ENCODE assay signal across 14 cellular contexts in the genomic region with DNA sequence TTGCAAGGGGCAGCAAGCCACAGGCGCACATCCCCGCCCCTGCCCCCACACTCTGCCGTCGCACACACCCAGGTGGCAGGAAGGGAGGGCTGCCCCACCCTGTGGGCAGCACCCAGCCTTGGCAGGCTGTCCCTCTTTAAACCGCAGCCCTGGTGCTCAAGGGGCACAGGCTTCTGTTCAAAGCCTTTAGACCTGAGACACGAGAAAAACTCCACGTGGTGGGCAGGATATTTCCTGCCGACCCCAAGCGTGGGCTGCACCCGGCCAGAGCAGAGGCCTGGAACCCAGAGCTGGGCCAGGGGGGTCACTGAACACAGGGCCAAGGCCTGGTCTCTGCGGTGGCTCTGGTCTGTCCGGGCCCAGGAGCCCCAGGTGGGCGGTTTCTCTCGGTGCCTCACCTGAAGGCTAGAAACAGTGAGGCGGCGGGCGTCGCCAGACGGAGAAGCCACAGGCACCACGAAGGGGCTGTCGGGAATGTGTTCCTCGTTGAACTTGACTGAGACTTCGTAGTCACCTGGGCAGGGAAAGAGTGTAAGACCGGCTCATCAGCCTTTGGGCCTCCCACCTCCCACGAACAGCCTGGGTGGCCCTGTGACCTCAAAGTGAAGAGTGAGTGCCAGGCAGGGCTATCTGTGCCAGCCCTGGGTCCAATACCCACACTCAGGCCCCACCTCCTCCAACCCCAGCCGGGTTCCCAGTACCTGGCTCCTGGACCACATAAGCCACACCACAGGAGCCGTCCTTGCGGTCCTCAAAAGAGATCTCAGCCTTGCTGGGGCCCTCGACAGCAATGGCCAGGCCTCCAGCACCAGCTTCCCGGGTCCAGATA. TPM values are rescaled to one million over a fixed set of nuclear protein-coding genes. Genes with fewer than 3 reads are reported as not detected.
DNase-seq lines count a peak whose midpoint lies in the region; ATAC-seq and TF ChIP-seq lines count a peak whose summit lies in the region.
"Had no signal": no experiment of that assay in that cellular context is flagged by ENCODE, and none has a peak within 500 bp of the region (broad histone marks: within the 10 kb centered on the region; RNA-seq: fewer than 3 reads in every experiment).

No MANE protein-coding gene starts in this region.

- no peak overlapping the region for H3K23ac ChIP-seq in mesendoderm (ENCODE audit: low read length)

- H3K9me3 Mint-ChIP-seq in CD4-positive, alpha-beta T cell = no peaks in the 10 kb centered on the region
- H3K9me3 Mint-ChIP-seq in activated naive CD8-positive, alpha-beta T cell treated with anti-CD3 and anti-CD28 coated beads, Interleukin-2, amount 10 ng/mL, durations not matched to agents 7 days and 5 days = no peaks in the 10 kb centered on the region

- no peaks in the 10 kb centered on the region for H3K27me3 ChIP-seq in CD4-positive, alpha-beta T cell (ENCODE audit: control insufficient read depth, insufficient read depth, low read length)
- H3K27me3 ChIP-seq in mesendoderm (ENCODE audit: insufficient read depth, low read length, poor library complexity) = no peaks in the 10 kb centered on the region

- H3K36me3 Mint-ChIP-seq in CD4-positive, alpha-beta T cell (ENCODE audit: low read depth) = peaks cover 64% of the 10 kb centered on the region
- H3K36me3 Mint-ChIP-seq in activated naive CD8-positive, alpha-beta T cell treated with anti-CD3 and anti-CD28 coated beads, Interleukin-2, amount 10 ng/mL, durations not matched to agents 7 days and 5 days = peaks cover 4% of the 10 kb centered on the region

- no peak overlapping the region for H3K18ac ChIP-seq in mesendoderm (ENCODE audit: low read length)

- no peak for TF ChIP-seq CTCF in CD4-positive, alpha-beta T cell (IDR thresholded peaks at IDR 0.05)
- TF ChIP-seq CTCF in GM13977 (IDR thresholded peaks at IDR 0.05; ENCODE audit: extremely low read depth, insufficient read depth, missing control alignments) = no peak

- no peak overlapping the region for H3K56ac ChIP-seq in mesendoderm (ENCODE audit: low read length)

- POLR2A ChIA-PET in CD4-positive, alpha-beta T cell (lab: Charles Lee) = no interaction called here
- POLR2A ChIA-PET in activated naive CD8-positive, alpha-beta T cell treated with anti-CD3 and anti-CD28 coated beads, Interleukin-2, amount 10 ng/mL, durations not matched to agents 7 days and 5 days (lab: Charles Lee) = no interaction called here

- H3K9ac ChIP-seq in mesendoderm (ENCODE audit: low read length) = no peak overlapping the region

- H3K79me2 ChIP-seq in mesendoderm (ENCODE audit: control insufficient read depth, insufficient read depth, low read length) = no peaks in the 10 kb centered on the region

- H2BK5ac ChIP-seq in mesendoderm (ENCODE audit: low read length) = no peak overlapping the region

- no peaks in the 10 kb centered on the region for H3K4me1 ChIP-seq in mesendoderm (ENCODE audit: control insufficient read depth, low read depth, low read length)
- H3K4me1 ChIP-seq: Caco-2 had no signal

- H3K4me1 Mint-ChIP-seq in CD4-positive, alpha-beta T cell (ENCODE audit: low read depth) = peaks cover 27% of the 10 kb centered on the region
- peaks cover 23% of the 10 kb centered on the region for H3K4me1 Mint-ChIP-seq in activated naive CD8-positive, alpha-beta T cell treated with anti-CD3 and anti-CD28 coated beads, Interleukin-2, amount 10 ng/mL, durations not matched to agents 7 days and 5 days

- no peak overlapping the region for H2BK120ac ChIP-seq in mesendoderm (ENCODE audit: low read depth, low read length)

- peak overlapping the region; percentile 53 for H3K27ac ChIP-seq in CD4-positive, alpha-beta T cell (ENCODE audit: low read depth, low read length)
- no peak overlapping the region for H3K27ac ChIP-seq in mesendoderm (ENCODE audit: low read depth, low read length)

- in situ Hi-C loops in GM13977 (cut with MboI; ENCODE audit: low pct_unique_long_range_greater_than_20kb, low sequenced_read_pairs, unreplicated experiment) = no loop called here

- no peak overlapping the region for H4K8ac ChIP-seq in mesendoderm (ENCODE audit: low read depth, low read length)

- intact Hi-C loops in CD4-positive, alpha-beta T cell (cut with DNase I, micrococcal nuclease) = no loop called here

- peak overlapping the region; percentile 85 for H3K27ac Mint-ChIP-seq in CD4-positive, alpha-beta T cell
- H3K27ac Mint-ChIP-seq in activated naive CD8-positive, alpha-beta T cell treated with anti-CD3 and anti-CD28 coated beads, Interleukin-2, amount 10 ng/mL, durations not matched to agents 7 days and 5 days = peak overlapping the region; percentile 70

- H3K36me3 ChIP-seq in mesendoderm (ENCODE audit: control insufficient read depth, insufficient read depth, low read length) = peaks cover 18% of the 10 kb centered on the region

- H2AK5ac ChIP-seq in mesendoderm (ENCODE audit: low read length) = no peak overlapping the region

- peak in 6 of 10 experiments; percentile 28 to 51 (median 38) for DNase-seq in CD4-positive, alpha-beta T cell
- DNase-seq in HT-29 (ENCODE audit: low spot score) (peak; percentile 66), mesendoderm (peak; percentile 0), NCI-H226 (no peak), GM13977 (ENCODE audit: low spot score) (no peak)
- DNase-seq in activated naive CD8-positive, alpha-beta T cell treated with anti-CD3 and anti-CD28 coated beads, Interleukin-2, amount 10 ng/mL, durations not matched to agents 7 days and 5 days = peak; percentile 41
- DNase-seq: amygdala, H9, Kasumi-1 had no signal

- H3K4me3 Mint-ChIP-seq in CD4-positive, alpha-beta T cell = peak overlapping the region; percentile 48
- H3K4me3 Mint-ChIP-seq in activated naive CD8-positive, alpha-beta T cell treated with anti-CD3 and anti-CD28 coated beads, Interleukin-2, amount 10 ng/mL, durations not matched to agents 7 days and 5 days = peak overlapping the region; percentile 37
- H3K4me3 Mint-ChIP-seq: H9 had no signal

- no peaks in the 10 kb centered on the region for H3K27me3 Mint-ChIP-seq in CD4-positive, alpha-beta T cell
- H3K27me3 Mint-ChIP-seq in activated naive CD8-positive, alpha-beta T cell treated with anti-CD3 and anti-CD28 coated beads, Interleukin-2, amount 10 ng/mL, durations not matched to agents 7 days and 5 days = no peaks in the 10 kb centered on the region

- no peak overlapping the region for H3K4me2 ChIP-seq in mesendoderm (ENCODE audit: low read length)

- H3K4ac ChIP-seq in mesendoderm (ENCODE audit: low read depth, low read length) = no peak overlapping the region

- peak; percentile 41 for ATAC-seq in CD4-positive, alpha-beta T cell (ENCODE audit: poor library complexity)
- ATAC-seq in activated naive CD8-positive, alpha-beta T cell treated with anti-CD3 and anti-CD28 coated beads, Interleukin-2, amount 10 ng/mL, durations not matched to agents 7 days and 5 days (ENCODE audit: low read depth) = no peak
- ATAC-seq in GM19463 (IDR thresholded peaks at IDR 0.05; ENCODE audit: unreplicated experiment) (no peak), GM19452 (IDR thresholded peaks at IDR 0.05; ENCODE audit: unreplicated experiment) (no peak)
- ATAC-seq: Panc1 had no signal

- H3K79me1 ChIP-seq in mesendoderm (ENCODE audit: low read length) = no peaks in the 10 kb centered on the region

- CTCF ChIA-PET in CD4-positive, alpha-beta T cell (lab: Charles Lee) = no interaction called here

- H3K9me3 ChIP-seq in CD4-positive, alpha-beta T cell (ENCODE audit: control insufficient read depth, low read length) = no peaks in the 10 kb centered on the region
- H3K9me3 ChIP-seq: Caco-2 had no signal

- H3K4me3 ChIP-seq in mesendoderm (ENCODE audit: low read length) = no peak overlapping the region

- no CpG with 5 or more reads among the region's 30 CpGs for WGBS in mesendoderm (ENCODE audit: extremely low coverage, insufficient coverage, low lambda C conversion rate)

- H4K5ac ChIP-seq in mesendoderm (ENCODE audit: low read length) = no peak overlapping the region

- no peak overlapping the region for H2BK15ac ChIP-seq in mesendoderm (replicated peaks; ENCODE audit: low read depth)

RNA-seq across cellular contexts. Expression of gene FLNA, which starts 23.0 kb away (rescaled TPM):
- 1,000 to 10,000 TPM; 1,012 to 1,022 TPM for total RNA-seq in CD4-positive, alpha-beta T cell
- 482 and 516 TPM in 2 replicates for total RNA-seq in HT-29 (2014; rRNA removed; shearing (Covaris generic))
- 100 to 1,000 TPM; 985 to 994 TPM for total RNA-seq in activated naive CD8-positive, alpha-beta T cell treated with anti-CD3 and anti-CD28 coated beads, Interleukin-2, amount 10 ng/mL, durations not matched to agents 7 days and 5 days
- polyA plus RNA-seq in mesendoderm (2013, experiment 1 of 2) = 552 TPM
- polyA plus RNA-seq in mesendoderm (2013, experiment 2 of 2) = 515 TPM

RNA-seq across cellular contexts. Expression of gene EMD, which starts 27.7 kb away (rescaled TPM):
- 100 to 1,000 TPM; 164 to 178 TPM for total RNA-seq in CD4-positive, alpha-beta T cell
- total RNA-seq in HT-29 (2014; rRNA removed; shearing (Covaris generic)) = 70.5 and 87.0 TPM in 2 replicates
- 10 to 100 TPM; 66.1 to 68.1 TPM for total RNA-seq in activated naive CD8-positive, alpha-beta T cell treated with anti-CD3 and anti-CD28 coated beads, Interleukin-2, amount 10 ng/mL, durations not matched to agents 7 days and 5 days
- polyA plus RNA-seq in mesendoderm (2013, experiment 1 of 2) = 45.5 TPM
- 46.7 TPM for polyA plus RNA-seq in mesendoderm (2013, experiment 2 of 2)

RNA-seq across cellular contexts. Expression of gene RPL10, which starts 46.8 kb away (rescaled TPM):
- total RNA-seq in CD4-positive, alpha-beta T cell = 1,000 to 10,000 TPM; 5,036 to 5,204 TPM
- 4,676 and 4,679 TPM in 2 replicates for total RNA-seq in HT-29 (2014; rRNA removed; shearing (Covaris generic))
- 1,000 to 10,000 TPM; 2,867 to 2,975 TPM for total RNA-seq in activated naive CD8-positive, alpha-beta T cell treated with anti-CD3 and anti-CD28 coated beads, Interleukin-2, amount 10 ng/mL, durations not matched to agents 7 days and 5 days
- 3,546 TPM for polyA plus RNA-seq in mesendoderm (2013, experiment 1 of 2)
- 3,495 TPM for polyA plus RNA-seq in mesendoderm (2013, experiment 2 of 2)

RNA-seq across cellular contexts. Expression of gene TKTL1, which starts 55.8 kb away (rescaled TPM):
- total RNA-seq in CD4-positive, alpha-beta T cell = 1 to 10 TPM; 1.7 to 2.3 TPM
- total RNA-seq in HT-29 (2014; rRNA removed; shearing (Covaris generic)) = not detected in 2 replicates
- 1 to 10 TPM in 1 of 2 experiments, under 1 TPM in 1; 0.31 to 1.2 TPM for total RNA-seq in activated naive CD8-positive, alpha-beta T cell treated with anti-CD3 and anti-CD28 coated beads, Interleukin-2, amount 10 ng/mL, durations not matched to agents 7 days and 5 days
- polyA plus RNA-seq in mesendoderm (2013, experiment 1 of 2) = not detected
- polyA plus RNA-seq in mesendoderm (2013, experiment 2 of 2) = 0.01 TPM
- total RNA-seq: Caco-2, H9, myocyte had no signal

RNA-seq across cellular contexts. Expression of gene TEX28, which starts 56.5 kb away (rescaled TPM):
- not detected for total RNA-seq in CD4-positive, alpha-beta T cell
- total RNA-seq in HT-29 (2014; rRNA removed; shearing (Covaris generic)) = not detected in 2 replicates
- not detected for total RNA-seq in activated naive CD8-positive, alpha-beta T cell treated with anti-CD3 and anti-CD28 coated beads, Interleukin-2, amount 10 ng/mL, durations not matched to agents 7 days and 5 days
- not detected for polyA plus RNA-seq in mesendoderm (2013, experiment 1 of 2)
- polyA plus RNA-seq in mesendoderm (2013, experiment 2 of 2) = not detected
- total RNA-seq: Caco-2, H9, myocyte had no signal

Comparison
In these comparisons a context has a peak if more than half of its experiments do, and no peak if none do; other contexts are left out.
1. DNase-seq: peak in CD4-positive, alpha-beta T cell (6 of 10), HT-29 (single experiment), activated naive CD8-positive, alpha-beta T cell treated with anti-CD3 and anti-CD28 coated beads, Interleukin-2, amount 10 ng/mL, durations not matched to agents 7 days and 5 days (single experiment) and mesendoderm (single experiment); none in NCI-H226 (single experiment) and GM13977 (single experiment).